ENCODE assay signal across 20 cellular contexts in genomic region chr5:54764691-54765090, GRCh38.
"Had no signal": no experiment of that assay in that cellular context is flagged by ENCODE, and none has a peak within 500 bp of the region (broad histone marks: within the 10 kb centered on the region; RNA-seq: fewer than 3 reads in every experiment).

No MANE protein-coding gene starts in this region.

- H3K9me3 ChIP-seq: esophagus squamous epithelium, left lung, right atrium auricular region, thyroid gland, uterus had no signal

- H3K36me3 ChIP-seq: esophagus squamous epithelium, left lung, right atrium auricular region, thyroid gland, uterus had no signal

- H3K4me3 ChIP-seq: coronary artery, esophagus squamous epithelium, left lung, right atrium auricular region, skin epidermis, thyroid gland, uterus had no signal

- H3K27me3 ChIP-seq: esophagus squamous epithelium, left lung, right atrium auricular region, thyroid gland, uterus had no signal

- DNase-seq: activated CD4-positive, alpha-beta T cell treated with anti-CD3 and anti-CD28 coated beads, Interleukin-2, amount 10 ng/mL, durations not matched to agents 24 days and 14 days; activated CD4-positive, CD25-positive, alpha-beta regulatory T cell; activated CD8-positive, alpha-beta memory T cell treated with anti-CD3 and anti-CD28 coated beads, Interleukin-2, amount 50 U/mL, for 48 hours; activated CD8-positive, alpha-beta T cell treated with anti-CD3 and anti-CD28 coated beads, Interleukin-2, amount 10 ng/mL, durations not matched to agents 7 days and 5 days; activated gamma-delta T cell; activated T-cell treated with anti-CD3 and anti-CD28 coated beads, Interleukin-2, amount 50 U/mL, for 72 hours; effector CD4-positive, alpha-beta T cell; esophagus squamous epithelium; hippocampal formation; left lung; nephron progenitor cell; stimulated activated CD4-positive, alpha-beta T cell treated with anti-CD3 and anti-CD28 coated beads, Interleukin-15, amount 100 ng/mL, for 24 hours; stimulated activated CD4-positive, alpha-beta T cell treated with anti-CD3 and anti-CD28 coated beads, Interleukin-4, amount 100 ng/mL, for 1 hour; stimulated activated naive B cell treated with anti-CD40 and anti-IgM and Interleukin-4, amounts not matched to agents 10 μg/mL and 1 μg/mL and 100 μg/mL, for 72 hours; T-helper 17 cell; thyroid gland; uterus had no signal

- H3K27ac ChIP-seq: coronary artery, esophagus squamous epithelium, left lung, right atrium auricular region, skin epidermis, thyroid gland, uterus had no signal

- H3K4me1 ChIP-seq: right atrium auricular region, thyroid gland, uterus had no signal
